In genomic region chr12:13982010-13982409, GRCh38 we compare ENCODE assay signal across 10 cellular contexts. TPM values are rescaled to one million over a fixed set of nuclear protein-coding genes. Genes with fewer than 3 reads are reported as not detected.
DNase-seq lines count a peak whose midpoint lies in the region; ATAC-seq and TF ChIP-seq lines count a peak whose summit lies in the region.
"Had no signal": no experiment of that assay in that cellular context is flagged by ENCODE, and none has a peak within 500 bp of the region (broad histone marks: within the 10 kb centered on the region; RNA-seq: fewer than 3 reads in every experiment).

No MANE protein-coding gene starts in this region.

- H3F3A ChIP-seq in OCI-LY1 (ENCODE audit: insufficient read depth, low read length) = no peaks in the 10 kb centered on the region

- no peaks in the 10 kb centered on the region for H3K36me3 ChIP-seq in heart left ventricle
- H3K36me3 ChIP-seq in OCI-LY1 (ENCODE audit: insufficient read depth, low read length) = no peaks in the 10 kb centered on the region
- H3K36me3 ChIP-seq in testis (ENCODE audit: low read depth, missing control alignments) = no peaks in the 10 kb centered on the region
- H3K36me3 ChIP-seq in prostate gland = no peaks in the 10 kb centered on the region

- H3K4me3 ChIP-seq in heart left ventricle (peak overlapping the region in 8 of 12 donors; percentile 6 to 46 (median 29)), OCI-LY1 (ENCODE audit: low read depth, low read length, poor library complexity, severe bottlenecking) (no peak overlapping the region), iPS-18c (ENCODE audit: insufficient read depth, low read depth, low read length) (peak overlapping the region; percentile 71; the same call in 1 of the 2 replicates), testis (peak overlapping the region; percentile 15 to 47), prostate gland (no peak overlapping the region)

- WGBS in heart left ventricle, 4 donors = 4 to 11% (median 4%) methylated on average over 8 to 24 of the region's 24 CpGs
- 1 to 2% methylated on average over 10 to 24 of the region's 24 CpGs for WGBS in testis, 2 donors
- 2% methylated on average over 23 of the region's 24 CpGs for WGBS in prostate gland

- no peak overlapping the region for H3K9ac ChIP-seq in OCI-LY1 (ENCODE audit: low read length)

- peaks cover 0 to 22% (median 5%) of the 10 kb centered on the region in 12 donors for H3K4me1 ChIP-seq in heart left ventricle
- no peaks in the 10 kb centered on the region for H3K4me1 ChIP-seq in OCI-LY1 (ENCODE audit: insufficient read depth, low read length, severe bottlenecking)
- peaks cover 8% of the 10 kb centered on the region for H3K4me1 ChIP-seq in testis
- H3K4me1 ChIP-seq in prostate gland (replicated peaks) = no peaks in the 10 kb centered on the region

- no peak overlapping the region for H3K4me2 ChIP-seq in OCI-LY1 (ENCODE audit: low read length)

- H3K9me2 ChIP-seq in OCI-LY1 (ENCODE audit: low read depth, low read length) = no peaks in the 10 kb centered on the region

- H2AFZ ChIP-seq in OCI-LY1 (ENCODE audit: low read length) = no peak overlapping the region

- ATAC-seq in heart left ventricle (no peak), Right ventricle myocardium superior (ENCODE audit: poor library complexity) (no peak), HG02610 (IDR thresholded peaks at IDR 0.05; ENCODE audit: unreplicated experiment) (no peak)

- TF ChIP-seq CTCF in heart left ventricle (IDR thresholded peaks at IDR 0.05) = peak in 6 of 12 donors; percentile 5 to 37 (median 22)
- TF ChIP-seq CTCF in OCI-LY1 (IDR thresholded peaks at IDR 0.05; ENCODE audit: low read length) = peak; percentile 19; the same call in 1 of the 2 replicates
- no peak for TF ChIP-seq CTCF in testis (IDR thresholded peaks at IDR 0.05)
- no peak for TF ChIP-seq CTCF in prostate gland (IDR thresholded peaks at IDR 0.05)

- H3K27ac ChIP-seq in heart left ventricle (no peak overlapping the region), OCI-LY1 (ENCODE audit: low read depth, low read length, poor library complexity, severe bottlenecking) (no peak overlapping the region), testis (no peak overlapping the region), prostate gland (no peak overlapping the region)

- no peaks in the 10 kb centered on the region for H4K20me1 ChIP-seq in OCI-LY1 (ENCODE audit: insufficient read depth, low read length)

- H3K9me3 ChIP-seq in heart left ventricle (no peaks in the 10 kb centered on the region), OCI-LY1 (ENCODE audit: low read length) (no peaks in the 10 kb centered on the region), iPS-18c (ENCODE audit: control insufficient read depth, insufficient read depth, low read length) (no peaks in the 10 kb centered on the region), testis (no peaks in the 10 kb centered on the region), prostate gland (no peaks in the 10 kb centered on the region)

- DNase-seq in heart left ventricle = no peak
- no peak for DNase-seq in Right ventricle myocardium superior
- DNase-seq in testis = no peak
- DNase-seq in prostate gland (ENCODE audit: low spot score) = no peak
- no peak for DNase-seq in GM03348 (ENCODE audit: low spot score)
- DNase-seq: T1000 had no signal

- TF ChIP-seq POLR2A in heart left ventricle (IDR thresholded peaks at IDR 0.05) (no peak), testis (IDR thresholded peaks at IDR 0.05) (no peak), prostate gland (IDR thresholded peaks at IDR 0.05) (no peak)

- intact Hi-C loops in heart left ventricle (cut with DNase I) = loop anchor here in 1 of 10 donors (10.0 kb wide), 1 partner anchor 117 kb away; no protein-coding TSS in a partner anchor
- intact Hi-C loops in Right ventricle myocardium superior (cut with DNase I) = no loop called here
- intact Hi-C loops in testis (cut with DNase I; ENCODE audit: low total_unique reads) = no loop called here
- intact Hi-C loops in prostate gland (cut with DNase I) = no loop called here

- H3K79me2 ChIP-seq in OCI-LY1 (ENCODE audit: insufficient read depth, low read length) = no peaks in the 10 kb centered on the region

- H3K27me3 ChIP-seq in heart left ventricle (peaks cover 19 to 90% (median 66%) of the 10 kb centered on the region in 9 donors), OCI-LY1 (ENCODE audit: insufficient read depth, low read length) (no peaks in the 10 kb centered on the region), testis (no peaks in the 10 kb centered on the region), prostate gland (replicated peaks; ENCODE audit: insufficient read depth) (peaks cover 17% of the 10 kb centered on the region)

RNA-seq across cellular contexts. Expression of gene GRIN2B, which starts 0.6 kb away (rescaled TPM):
- total RNA-seq in heart left ventricle = under 1 TPM in 4 of 9 donors, not detected in 5; under 0.01 to 0.54 (median 0.07) TPM
- under 1 TPM; under 0.01 to 0.01 TPM for polyA plus RNA-seq in heart left ventricle
- 0.03 TPM for total RNA-seq in Right ventricle myocardium superior
- 1 to 10 TPM; 1.1 to 1.8 TPM for total RNA-seq in testis
- 3.2 TPM for polyA plus RNA-seq in testis (ENCODE audit: insufficient read depth, low read depth, low replicate concordance)
- total RNA-seq in prostate gland = under 1 TPM in 1 of 2 donors, not detected in 1; 0.11 TPM
- total RNA-seq: LHCN-M2 had no signal

Comparison
In these comparisons a context has a peak if more than half of its experiments do, and no peak if none do; other contexts are left out.
1. H3K4me3 ChIP-seq: peak in heart left ventricle (8 of 12), iPS-18c (single experiment) and testis (2 of 2); none in OCI-LY1 (single experiment) and prostate gland (0 of 2).